ENCODE assay signal across 8 cellular contexts in genomic region chr2:113891265-113891959, GRCh38. TPM values are rescaled to one million over a fixed set of nuclear protein-coding genes. Genes with fewer than 3 reads are reported as not detected.
A peak's percentile ranks its signal among the peaks of the same experiment; 100 is the strongest.
DNase-seq lines count a peak whose midpoint lies in the region; ATAC-seq and TF ChIP-seq lines count a peak whose summit lies in the region.

No MANE protein-coding gene starts in this region.

- no peaks in the 10 kb centered on the region for H3K27me3 ChIP-seq in BLaER1 treated with 17β-estradiol and CSF1 and Interleukin-3, amounts not matched to agents 10 nM and 100 nM
- H3K27me3 ChIP-seq in Loucy (ENCODE audit: insufficient read depth, low read length, poor library complexity, severe bottlenecking) (peaks cover 7% of the 10 kb centered on the region), duodenal mucosa (ENCODE audit: control insufficient read depth in 1 of 2, insufficient read depth in 2 of 2, low read length in 2 of 2) (no peaks in the 10 kb centered on the region)

- H3K4me3 ChIP-seq in BLaER1 treated with 17β-estradiol and CSF1 and Interleukin-3, amounts not matched to agents 10 nM and 100 nM: peak overlapping the region; percentile 86 to 99 (median 96)
- H3K4me3 ChIP-seq in Loucy (ENCODE audit: low read length, poor library complexity, severe bottlenecking) (peak overlapping the region; percentile 95), duodenal mucosa (ENCODE audit: low read depth in 1 of 2, low read length in 2 of 2) (peak overlapping the region; percentile 73 to 89)

- DNase-seq in nephron progenitor cell: no peak
- no peak for DNase-seq in AML-193 (lab: John Stamatoyannopoulos, UW)
- DNase-seq in NCI-H82 (lab: John Stamatoyannopoulos, UW): no peak
- no peak for DNase-seq in T1000 (lab: John Stamatoyannopoulos, UW)

- H3K4me1 ChIP-seq in BLaER1 treated with 17β-estradiol and CSF1 and Interleukin-3, amounts not matched to agents 10 nM and 100 nM: peaks cover 50 to 75% (median 66%) of the 10 kb centered on the region in 10 experiments
- peaks cover 72% of the 10 kb centered on the region for H3K4me1 ChIP-seq in Loucy (ENCODE audit: insufficient read depth, low read length, poor library complexity, severe bottlenecking)
- peaks cover 45 to 71% of the 10 kb centered on the region in 2 donors for H3K4me1 ChIP-seq in duodenal mucosa (ENCODE audit: control insufficient read depth in 1 of 2, insufficient read depth in 2 of 2, low read length in 2 of 2)

- H3K27ac ChIP-seq in BLaER1 treated with 17β-estradiol and CSF1 and Interleukin-3, amounts not matched to agents 10 nM and 100 nM: peak overlapping the region; percentile 89 to 100 (median 96)
- H3K27ac ChIP-seq in duodenal mucosa (ENCODE audit: low read depth, low read length): peak overlapping the region; percentile 99

- peaks cover 46 to 58% (median 55%) of the 10 kb centered on the region in 11 experiments for H4K20me1 ChIP-seq in BLaER1 treated with 17β-estradiol and CSF1 and Interleukin-3, amounts not matched to agents 10 nM and 100 nM
- peaks cover 66% of the 10 kb centered on the region for H4K20me1 ChIP-seq in Loucy (ENCODE audit: insufficient read depth, low read length, poor library complexity, severe bottlenecking)

- H3F3A ChIP-seq in Loucy (ENCODE audit: low read depth): no peaks in the 10 kb centered on the region

- TF ChIP-seq CTCF in Loucy (conservative IDR thresholded peaks at IDR 0.05; ENCODE audit: low read length): no peak
- TF ChIP-seq CTCF in nephron progenitor cell (IDR thresholded peaks at IDR 0.05): no peak

- peak overlapping the region; percentile 92 for H3K27ac Mint-ChIP-seq in nephron progenitor cell

- H3K36me3 Mint-ChIP-seq in nephron progenitor cell (ENCODE audit: low read depth): peaks cover 24% of the 10 kb centered on the region

- peak overlapping the region; percentile 93 to 100 (median 98) for H3K9ac ChIP-seq in BLaER1 treated with 17β-estradiol and CSF1 and Interleukin-3, amounts not matched to agents 10 nM and 100 nM
- H3K9ac ChIP-seq in Loucy (ENCODE audit: low read depth, low read length, poor library complexity, severe bottlenecking): peak overlapping the region; percentile 97
- H3K9ac ChIP-seq in duodenal mucosa (ENCODE audit: low read depth in 1 of 2, low read length in 2 of 2): peak overlapping the region; percentile 90 to 95

- H3K79me2 ChIP-seq in Loucy (ENCODE audit: insufficient read depth, low read length): peaks cover 92% of the 10 kb centered on the region

- H3K4me1 Mint-ChIP-seq in nephron progenitor cell: peaks cover 83% of the 10 kb centered on the region

- peaks cover 4% of the 10 kb centered on the region for H3K9me3 Mint-ChIP-seq in nephron progenitor cell

- peaks cover 22 to 44% (median 35%) of the 10 kb centered on the region in 11 experiments; a peak in 20 of 22 replicates for H3K36me3 ChIP-seq in BLaER1 treated with 17β-estradiol and CSF1 and Interleukin-3, amounts not matched to agents 10 nM and 100 nM
- H3K36me3 ChIP-seq in Loucy (ENCODE audit: insufficient read depth, low read length): no peaks in the 10 kb centered on the region
- no peaks in the 10 kb centered on the region for H3K36me3 ChIP-seq in duodenal mucosa (ENCODE audit: control insufficient read depth in 1 of 2, insufficient read depth in 2 of 2, low read length in 2 of 2)

- peak overlapping the region; percentile 68 to 91 (median 83) for H3K4me2 ChIP-seq in BLaER1 treated with 17β-estradiol and CSF1 and Interleukin-3, amounts not matched to agents 10 nM and 100 nM
- peak overlapping the region; percentile 88 for H3K4me2 ChIP-seq in Loucy (ENCODE audit: low read depth, low read length, poor library complexity, severe bottlenecking)

- H3K9me2 ChIP-seq in Loucy (replicated peaks; ENCODE audit: low read depth, low read length): no peaks in the 10 kb centered on the region

- no peaks in the 10 kb centered on the region for H3K27me3 Mint-ChIP-seq in nephron progenitor cell (ENCODE audit: low read depth, poor library complexity)

- H3K9me3 ChIP-seq in BLaER1 treated with 17β-estradiol and CSF1 and Interleukin-3, amounts not matched to agents 10 nM and 100 nM (replicated peaks in 1 of 11): no peaks in the 10 kb centered on the region
- H3K9me3 ChIP-seq in Loucy (ENCODE audit: insufficient read depth, low read depth, low read length) (no peaks in the 10 kb centered on the region), duodenal mucosa (ENCODE audit: control insufficient read depth in 1 of 2, low read length in 2 of 2) (no peaks in the 10 kb centered on the region)

- ATAC-seq in esophagus mucosa: no peak

- H3K4me3 Mint-ChIP-seq in nephron progenitor cell: peak overlapping the region; percentile 95

- no peak overlapping the region for H2AFZ ChIP-seq in Loucy (ENCODE audit: low read length)

RNA-seq across cellular contexts. Expression of gene ACTR3, which starts 1.5 kb away (rescaled TPM):
- 295 TPM for total RNA-seq in esophagus mucosa
